In genomic region chr5:37710965-37711364, GRCh38 we compare ENCODE assay signal across 1 cellular context.
TF ChIP-seq lines count a peak whose summit lies in the region.

No MANE protein-coding gene starts in this region.

TF ChIP-seq in SK-N-SH treated with all-trans-retinoic acid at 6 μM for 48 hours, 23 proteins besides CTCF, POLR2A, EP300 and RAD21 (continued from another document):
- no peak for TF ChIP-seq TSHZ2 (CRISPR knock-in tag; IDR thresholded peaks at IDR 0.05)
